8 cellular contexts compared by ENCODE assay signal in genomic region chr9:4986783-4987182, GRCh38. TPM values are rescaled to one million over a fixed set of nuclear protein-coding genes. Genes with fewer than 3 reads are reported as not detected.
A peak's percentile ranks its signal among the peaks of the same experiment; 100 is the strongest.
DNase-seq lines count a peak whose midpoint lies in the region; ATAC-seq and TF ChIP-seq lines count a peak whose summit lies in the region.

No MANE protein-coding gene starts in this region.

- H3K36me3 Mint-ChIP-seq in naive thymus-derived CD8-positive, alpha-beta T cell, result peaks cover 0 to 6% (median 5%) of the 10 kb centered on the region in 3 donors

- no peaks in the 10 kb centered on the region for H3K27me3 ChIP-seq in brain microvascular endothelial cell (replicated peaks)

- DNase-seq in AG09309 (ENCODE audit: low read depth) (no peak), HFF-Myc (ENCODE audit: extremely low read depth, low read depth) (no peak), brain microvascular endothelial cell (no peak), NCI-H748 (lab: John Stamatoyannopoulos, UW; ENCODE audit: unreplicated experiment) (no peak), kidney tubule cell (ENCODE audit: low spot score) (no peak)
- no peak for DNase-seq in naive thymus-derived CD8-positive, alpha-beta T cell

- H3K4me3 ChIP-seq in AG09309 (ENCODE audit: control insufficient read depth, low read depth, low read length) (peak overlapping the region; percentile 76; the same call in 1 of the 2 replicates), HFF-Myc (replicated peaks; ENCODE audit: low read depth, low read length) (peak overlapping the region; percentile 59), brain microvascular endothelial cell (ENCODE audit: low read depth, low read length) (peak overlapping the region; percentile 77)

- peak overlapping the region in 7 of 10 donors; percentile 5 to 94 (median 15) for H3K4me3 Mint-ChIP-seq in naive thymus-derived CD8-positive, alpha-beta T cell

- no peak overlapping the region for H3K27ac Mint-ChIP-seq in naive thymus-derived CD8-positive, alpha-beta T cell

- TF ChIP-seq CTCF in AG09309 (IDR thresholded peaks at IDR 0.05; ENCODE audit: control insufficient read depth, insufficient read depth, low read depth, low read length, missing control alignments) (no peak), HFF-Myc (IDR thresholded peaks at IDR 0.05; ENCODE audit: low read depth, low read length, missing control alignments) (no peak), brain microvascular endothelial cell (IDR thresholded peaks at IDR 0.05; ENCODE audit: low read depth, low read length, missing control alignments) (no peak)

- POLR2A ChIA-PET in naive thymus-derived CD8-positive, alpha-beta T cell (lab: Charles Lee), result interaction anchor here (0.6 to 2.5 kb wide), 2 partner anchors 193 to 386 kb away, joined by 5 to 20 read pairs; partner anchors contain the start of gene RCL1

- no peaks in the 10 kb centered on the region for H3K27me3 Mint-ChIP-seq in naive thymus-derived CD8-positive, alpha-beta T cell

- no peak for ATAC-seq in naive thymus-derived CD8-positive, alpha-beta T cell
- ATAC-seq in GM21360 (IDR thresholded peaks at IDR 0.05; ENCODE audit: unreplicated experiment), result no peak
- ATAC-seq in GM21515 (IDR thresholded peaks at IDR 0.05; ENCODE audit: unreplicated experiment), result no peak

- no peak overlapping the region for H3K27ac ChIP-seq in brain microvascular endothelial cell

- H3K36me3 ChIP-seq in brain microvascular endothelial cell (replicated peaks), result peaks cover 1% of the 10 kb centered on the region

- peaks cover 18 to 38% (median 29%) of the 10 kb centered on the region in 4 donors for H3K4me1 Mint-ChIP-seq in naive thymus-derived CD8-positive, alpha-beta T cell

- H3K9me3 Mint-ChIP-seq in naive thymus-derived CD8-positive, alpha-beta T cell, result no peaks in the 10 kb centered on the region

- in situ Hi-C loops in brain microvascular endothelial cell (cut with HindIII; ENCODE audit: low pct_ligation_motif_present, low sequenced_read_pairs), result no loop called here

RNA-seq across cellular contexts. Expression of gene JAK2, which starts 1.7 kb away (rescaled TPM):
- 10 to 100 TPM; 11.9 to 13.4 TPM for total RNA-seq in naive thymus-derived CD8-positive, alpha-beta T cell
- polyA plus RNA-seq in naive thymus-derived CD8-positive, alpha-beta T cell, result 1 to 10 TPM; 1.9 to 4.8 (median 3.8) TPM
